ENCODE assay signal across 8 cellular contexts in the genomic region with DNA sequence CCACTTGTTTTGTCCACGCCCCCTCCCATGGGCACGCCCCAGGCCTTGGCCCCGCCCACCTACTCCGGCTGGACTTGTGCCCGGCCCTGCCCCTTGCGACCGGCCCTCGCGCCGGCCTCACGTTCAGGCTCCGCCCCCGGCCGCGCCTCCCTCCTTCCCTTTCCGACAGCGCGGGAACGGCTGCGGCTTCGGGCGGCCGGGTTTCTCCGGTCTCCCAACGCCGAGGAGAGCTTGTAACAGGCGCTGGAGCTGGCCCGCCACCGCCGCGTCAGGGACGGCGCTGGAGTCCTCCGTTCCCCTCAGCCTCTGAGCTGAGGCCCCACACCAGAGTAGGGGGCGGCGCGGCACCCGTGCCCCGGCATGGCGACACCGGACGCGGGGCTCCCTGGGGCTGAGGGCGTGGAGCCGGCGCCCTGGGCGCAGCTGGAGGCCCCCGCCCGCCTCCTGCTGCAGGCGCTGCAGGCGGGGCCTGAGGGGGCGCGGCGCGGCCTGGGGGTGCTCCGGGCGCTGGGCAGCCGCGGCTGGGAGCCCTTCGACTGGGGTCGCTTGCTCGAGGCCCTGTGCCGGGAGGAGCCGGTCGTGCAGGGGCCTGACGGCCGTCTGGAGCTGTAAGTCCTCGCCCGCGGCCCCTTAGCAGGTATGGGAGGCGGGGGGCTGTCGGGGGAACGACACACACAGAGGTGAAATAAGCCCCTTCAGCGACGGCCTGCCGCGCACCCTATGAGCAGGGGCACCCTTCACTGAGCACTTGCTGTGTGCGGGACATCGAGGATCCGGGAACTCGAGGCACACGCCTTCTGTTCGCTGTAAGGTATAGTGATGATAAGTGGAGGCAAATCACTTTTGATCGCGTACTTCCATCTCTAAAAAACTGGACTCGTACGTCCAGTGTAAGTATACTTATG. TPM values are rescaled to one million over a fixed set of nuclear protein-coding genes. Genes with fewer than 3 reads are reported as not detected.
A peak's percentile ranks its signal among the peaks of the same experiment; 100 is the strongest.
DNase-seq lines count a peak whose midpoint lies in the region; ATAC-seq and TF ChIP-seq lines count a peak whose summit lies in the region.

A gene with protein sequence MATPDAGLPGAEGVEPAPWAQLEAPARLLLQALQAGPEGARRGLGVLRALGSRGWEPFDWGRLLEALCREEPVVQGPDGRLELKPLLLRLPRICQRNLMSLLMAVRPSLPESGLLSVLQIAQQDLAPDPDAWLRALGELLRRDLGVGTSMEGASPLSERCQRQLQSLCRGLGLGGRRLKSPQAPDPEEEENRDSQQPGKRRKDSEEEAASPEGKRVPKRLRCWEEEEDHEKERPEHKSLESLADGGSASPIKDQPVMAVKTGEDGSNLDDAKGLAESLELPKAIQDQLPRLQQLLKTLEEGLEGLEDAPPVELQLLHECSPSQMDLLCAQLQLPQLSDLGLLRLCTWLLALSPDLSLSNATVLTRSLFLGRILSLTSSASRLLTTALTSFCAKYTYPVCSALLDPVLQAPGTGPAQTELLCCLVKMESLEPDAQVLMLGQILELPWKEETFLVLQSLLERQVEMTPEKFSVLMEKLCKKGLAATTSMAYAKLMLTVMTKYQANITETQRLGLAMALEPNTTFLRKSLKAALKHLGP (plus strand): TSS at position 153 of the 905 bp plus-strand sequence. CDS start 208 bp downstream, at position 361.

- H3K4me1 Mint-ChIP-seq in HFFc6 (ENCODE audit: low read depth), result peaks cover 34% of the 10 kb centered on the region

- TF ChIP-seq CTCF in GM10266 (IDR thresholded peaks at IDR 0.05; ENCODE audit: control insufficient read depth, insufficient read depth, low read depth, missing control alignments) (no peak), HFFc6 (IDR thresholded peaks at IDR 0.05) (no peak; the same call in 1 of the 2 replicates), NB4 (IDR thresholded peaks at IDR 0.05; ENCODE audit: low read depth, low read length) (no peak), suprapubic skin (IDR thresholded peaks at IDR 0.05) (no peak)

- H3K4me1 ChIP-seq in suprapubic skin, result peaks cover 45% of the 10 kb centered on the region

- ATAC-seq in SK-N-SH treated with all-trans-retinoic acid at 6 μM for 48 hours, result peak; percentile 85

- no peak for TF ChIP-seq EP300 in suprapubic skin (IDR thresholded peaks at IDR 0.05)

- TF ChIP-seq POLR2A in NB4 (IDR thresholded peaks at IDR 0.05; ENCODE audit: extremely low read depth, insufficient read length), result peak; percentile 40
- no peak for TF ChIP-seq POLR2A in suprapubic skin (IDR thresholded peaks at IDR 0.05)

- 0 out of 2 replicates have a peak, but pooled peaks cover 7% of the 10 kb centered on the region for H3K36me3 Mint-ChIP-seq in HFFc6 (ENCODE audit: low read depth)

- H3K9me3 Mint-ChIP-seq in HFFc6, result no peaks in the 10 kb centered on the region

- H3K36me3 ChIP-seq in suprapubic skin, result peaks cover 9% of the 10 kb centered on the region

- H3K4me3 ChIP-seq in NB4 (ENCODE audit: low read depth, low read length) (peak within 1 kb of the TSS; percentile 84), suprapubic skin (peak within 1 kb of the TSS; percentile 74)

- H3K27ac ChIP-seq in suprapubic skin, result peak within 1 kb of the TSS; percentile 73

- no peaks in the 10 kb centered on the region for H3K27me3 ChIP-seq in suprapubic skin

- under 1% methylated on average over 37 of the region's 87 CpGs for WGBS in suprapubic skin

- peak within 1 kb of the TSS; percentile 47 for H3K27ac Mint-ChIP-seq in HFFc6

- peaks cover 5% of the 10 kb centered on the region; the same call in 1 of the 2 replicates for H3K27me3 Mint-ChIP-seq in HFFc6 (ENCODE audit: insufficient read depth)

- peak within 1 kb of the TSS; percentile 87 for H3K4me3 Mint-ChIP-seq in HFFc6

- H3K9me3 ChIP-seq in suprapubic skin, result no peaks in the 10 kb centered on the region

- DNase-seq in GM10266 (ENCODE audit: extremely low spot score), result peak; percentile 98
- DNase-seq in HFFc6, result peak; percentile 84
- DNase-seq in NB4 (ENCODE audit: low read depth), result peak; percentile 97
- peak; percentile 83 for DNase-seq in activated naive CD4-positive, alpha-beta T cell treated with anti-CD3 and anti-CD28 coated beads, Interleukin-2, amount 50 U/mL, for 16 hours
- DNase-seq in germinal center (ENCODE audit: low spot score), result peak; percentile 91
- peak; percentile 82 for DNase-seq in occipital lobe (lab: John Stamatoyannopoulos, UW)
- peak; percentile 98 for DNase-seq in suprapubic skin (ENCODE audit: low spot score in 2 of 2)

TF ChIP-seq in SK-N-SH treated with all-trans-retinoic acid at 6 μM for 48 hours, 23 proteins besides CTCF, POLR2A, EP300 and RAD21:
- TF ChIP-seq ZNF8 (CRISPR knock-in tag; IDR thresholded peaks at IDR 0.05) (no peak), RARB (CRISPR knock-in tag; IDR thresholded peaks at IDR 0.05) (no peak), ZNF70 (CRISPR knock-in tag; IDR thresholded peaks at IDR 0.05) (no peak)
- TF ChIP-seq, protein P1, sequence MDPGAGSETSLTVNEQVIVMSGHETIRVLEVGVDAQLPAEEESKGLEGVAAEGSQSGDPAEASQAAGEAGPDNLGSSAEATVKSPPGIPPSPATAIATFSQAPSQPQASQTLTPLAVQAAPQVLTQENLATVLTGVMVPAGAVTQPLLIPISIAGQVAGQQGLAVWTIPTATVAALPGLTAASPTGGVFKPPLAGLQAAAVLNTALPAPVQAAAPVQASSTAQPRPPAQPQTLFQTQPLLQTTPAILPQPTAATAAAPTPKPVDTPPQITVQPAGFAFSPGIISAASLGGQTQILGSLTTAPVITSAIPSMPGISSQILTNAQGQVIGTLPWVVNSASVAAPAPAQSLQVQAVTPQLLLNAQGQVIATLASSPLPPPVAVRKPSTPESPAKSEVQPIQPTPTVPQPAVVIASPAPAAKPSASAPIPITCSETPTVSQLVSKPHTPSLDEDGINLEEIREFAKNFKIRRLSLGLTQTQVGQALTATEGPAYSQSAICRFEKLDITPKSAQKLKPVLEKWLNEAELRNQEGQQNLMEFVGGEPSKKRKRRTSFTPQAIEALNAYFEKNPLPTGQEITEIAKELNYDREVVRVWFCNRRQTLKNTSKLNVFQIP (CRISPR knock-in tag; IDR thresholded peaks at IDR 0.05; ENCODE audit: borderline replicate concordance, low read depth), result no peak
- TF ChIP-seq, protein P2, sequence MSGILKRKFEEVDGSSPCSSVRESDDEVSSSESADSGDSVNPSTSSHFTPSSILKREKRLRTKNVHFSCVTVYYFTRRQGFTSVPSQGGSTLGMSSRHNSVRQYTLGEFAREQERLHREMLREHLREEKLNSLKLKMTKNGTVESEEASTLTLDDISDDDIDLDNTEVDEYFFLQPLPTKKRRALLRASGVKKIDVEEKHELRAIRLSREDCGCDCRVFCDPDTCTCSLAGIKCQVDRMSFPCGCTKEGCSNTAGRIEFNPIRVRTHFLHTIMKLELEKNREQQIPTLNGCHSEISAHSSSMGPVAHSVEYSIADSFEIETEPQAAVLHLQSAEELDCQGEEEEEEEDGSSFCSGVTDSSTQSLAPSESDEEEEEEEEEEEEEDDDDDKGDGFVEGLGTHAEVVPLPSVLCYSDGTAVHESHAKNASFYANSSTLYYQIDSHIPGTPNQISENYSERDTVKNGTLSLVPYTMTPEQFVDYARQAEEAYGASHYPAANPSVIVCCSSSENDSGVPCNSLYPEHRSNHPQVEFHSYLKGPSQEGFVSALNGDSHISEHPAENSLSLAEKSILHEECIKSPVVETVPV (CRISPR knock-in tag; IDR thresholded peaks at IDR 0.05), result no peak

RNA-seq across cellular contexts. Expression of the gene that starts here (rescaled TPM):
- 10 to 100 TPM in 1 of 6 experiments, 1 to 10 TPM in 5; 7.2 to 10.7 (median 9.2) TPM for total RNA-seq in HFFc6 (2021; fragmentation: NEBNext Ultra II Directional; extraction: Animal tissue kit (Norgen Biotek cat#: 25700))
- 9.5 TPM for total RNA-seq in occipital lobe
- total RNA-seq in suprapubic skin, result 10 to 100 TPM; 20.6 to 25.6 (median 21.6) TPM

Comparison
In these comparisons a context has a peak if more than half of its experiments do, and no peak if none do; other contexts are left out.
1. Peak in every context shown above with its lines: DNase-seq, ATAC-seq, H3K4me3 ChIP-seq and H3K27ac ChIP-seq.